ENCODE assay signal across 2 cellular contexts in the genomic region with DNA sequence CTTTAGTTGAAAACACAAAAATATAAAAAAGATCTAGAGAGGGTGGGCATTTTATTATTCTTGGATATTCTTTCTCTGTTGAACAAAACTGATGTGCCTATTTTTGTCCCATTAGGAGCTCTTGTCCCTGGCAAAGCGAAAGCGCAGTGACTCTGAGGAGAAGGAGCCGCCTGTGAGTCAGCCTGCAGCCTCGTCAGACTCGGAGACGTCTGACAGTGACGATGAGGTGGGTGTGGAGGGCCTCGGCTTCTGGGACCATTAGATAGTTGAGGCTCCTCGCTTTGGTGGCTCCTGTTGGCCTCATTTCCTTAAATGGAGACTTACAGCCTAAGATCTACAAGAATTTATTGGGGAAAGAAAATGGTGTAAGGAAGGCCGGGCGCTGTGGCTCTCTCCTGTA.
A peak's percentile ranks its signal among the peaks of the same experiment; 100 is the strongest.
TF ChIP-seq lines count a peak whose summit lies in the region.

No MANE protein-coding gene starts in this region.

TF ChIP-seq in K562, 482 proteins besides CTCF, POLR2A, EP300 and RAD21 (continues in another document):
- TF ChIP-seq PRDM10 (IDR thresholded peaks at IDR 0.05; ENCODE audit: partially characterized antibody): no peak
- peak; percentile 84 for TF ChIP-seq CREM (IDR thresholded peaks at IDR 0.05; ENCODE audit: low read depth)
- no peak for TF ChIP-seq SRSF7 (optimal IDR thresholded peaks at IDR 0.05; ENCODE audit: low read depth, low read length)
- TF ChIP-seq, protein P1, sequence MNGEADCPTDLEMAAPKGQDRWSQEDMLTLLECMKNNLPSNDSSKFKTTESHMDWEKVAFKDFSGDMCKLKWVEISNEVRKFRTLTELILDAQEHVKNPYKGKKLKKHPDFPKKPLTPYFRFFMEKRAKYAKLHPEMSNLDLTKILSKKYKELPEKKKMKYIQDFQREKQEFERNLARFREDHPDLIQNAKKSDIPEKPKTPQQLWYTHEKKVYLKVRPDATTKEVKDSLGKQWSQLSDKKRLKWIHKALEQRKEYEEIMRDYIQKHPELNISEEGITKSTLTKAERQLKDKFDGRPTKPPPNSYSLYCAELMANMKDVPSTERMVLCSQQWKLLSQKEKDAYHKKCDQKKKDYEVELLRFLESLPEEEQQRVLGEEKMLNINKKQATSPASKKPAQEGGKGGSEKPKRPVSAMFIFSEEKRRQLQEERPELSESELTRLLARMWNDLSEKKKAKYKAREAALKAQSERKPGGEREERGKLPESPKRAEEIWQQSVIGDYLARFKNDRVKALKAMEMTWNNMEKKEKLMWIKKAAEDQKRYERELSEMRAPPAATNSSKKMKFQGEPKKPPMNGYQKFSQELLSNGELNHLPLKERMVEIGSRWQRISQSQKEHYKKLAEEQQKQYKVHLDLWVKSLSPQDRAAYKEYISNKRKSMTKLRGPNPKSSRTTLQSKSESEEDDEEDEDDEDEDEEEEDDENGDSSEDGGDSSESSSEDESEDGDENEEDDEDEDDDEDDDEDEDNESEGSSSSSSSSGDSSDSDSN (IDR thresholded peaks at IDR 0.05; ENCODE audit: borderline replicate concordance in 1 of 2, low read depth in 2 of 2, low read length in 2 of 2): 0 out of 4 replicates have a peak, but pooled peaks of 1 of the 2 experiments have one; percentile 22
- peak in 1 of 3 experiments; percentile 17 for TF ChIP-seq YY1 (IDR thresholded peaks at IDR 0.05; ENCODE audit: borderline replicate concordance in 1 of 3, control insufficient read depth in 1 of 3, extremely low read depth in 1 of 3, insufficient read depth in 3 of 3, insufficient read length in 1 of 3, insufficient replicate concordance in 2 of 3, low read depth in 1 of 3, low read length in 2 of 3)
- TF ChIP-seq EGR1 (conservative IDR thresholded peaks at IDR 0.05): peak; percentile 68
- TF ChIP-seq, protein P2, sequence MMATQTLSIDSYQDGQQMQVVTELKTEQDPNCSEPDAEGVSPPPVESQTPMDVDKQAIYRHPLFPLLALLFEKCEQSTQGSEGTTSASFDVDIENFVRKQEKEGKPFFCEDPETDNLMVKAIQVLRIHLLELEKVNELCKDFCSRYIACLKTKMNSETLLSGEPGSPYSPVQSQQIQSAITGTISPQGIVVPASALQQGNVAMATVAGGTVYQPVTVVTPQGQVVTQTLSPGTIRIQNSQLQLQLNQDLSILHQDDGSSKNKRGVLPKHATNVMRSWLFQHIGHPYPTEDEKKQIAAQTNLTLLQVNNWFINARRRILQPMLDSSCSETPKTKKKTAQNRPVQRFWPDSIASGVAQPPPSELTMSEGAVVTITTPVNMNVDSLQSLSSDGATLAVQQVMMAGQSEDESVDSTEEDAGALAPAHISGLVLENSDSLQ (IDR thresholded peaks at IDR 0.05): peak; percentile 54; the same call in 1 of the 2 replicates
- TF ChIP-seq ZBTB11 (CRISPR knock-in tag; IDR thresholded peaks at IDR 0.05): 0 out of 6 replicates have a peak, but pooled peaks of 1 of the 3 experiments have one; percentile 18
- TF ChIP-seq CBFA2T2 (conservative IDR thresholded peaks at IDR 0.05): 0 out of 2 replicates have a peak, but pooled peaks have one; percentile 13
- TF ChIP-seq HDGF (IDR thresholded peaks at IDR 0.05): 0 out of 2 replicates have a peak, but pooled peaks have one; percentile 23
- TF ChIP-seq ARID1B (IDR thresholded peaks at IDR 0.05): peak; percentile 49
- TF ChIP-seq, protein P3, sequence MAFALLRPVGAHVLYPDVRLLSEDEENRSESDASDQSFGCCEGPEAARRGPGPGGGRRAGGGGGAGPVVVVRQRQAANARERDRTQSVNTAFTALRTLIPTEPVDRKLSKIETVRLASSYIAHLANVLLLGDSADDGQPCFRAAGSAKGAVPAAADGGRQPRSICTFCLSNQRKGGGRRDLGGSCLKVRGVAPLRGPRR (CRISPR knock-in tag; IDR thresholded peaks at IDR 0.05): no peak

TF ChIP-seq in HEK293T, 16 proteins besides CTCF, POLR2A, EP300 and RAD21:
- no peak for TF ChIP-seq ELF4 (IDR thresholded peaks at IDR 0.05)
- TF ChIP-seq L3MBTL2 (conservative IDR thresholded peaks at IDR 0.05): no peak
- TF ChIP-seq FOXM1 (IDR thresholded peaks at IDR 0.05; ENCODE audit: borderline replicate concordance): no peak
- TF ChIP-seq FOXA1 (IDR thresholded peaks at IDR 0.05): no peak
- TF ChIP-seq ARNT (IDR thresholded peaks at IDR 0.05): no peak
- TF ChIP-seq SUZ12 (IDR thresholded peaks at IDR 0.05): no peak
- no peak for TF ChIP-seq LEF1 (IDR thresholded peaks at IDR 0.05; ENCODE audit: borderline replicate concordance)
